11 cellular contexts compared by ENCODE assay signal in the genomic region with DNA sequence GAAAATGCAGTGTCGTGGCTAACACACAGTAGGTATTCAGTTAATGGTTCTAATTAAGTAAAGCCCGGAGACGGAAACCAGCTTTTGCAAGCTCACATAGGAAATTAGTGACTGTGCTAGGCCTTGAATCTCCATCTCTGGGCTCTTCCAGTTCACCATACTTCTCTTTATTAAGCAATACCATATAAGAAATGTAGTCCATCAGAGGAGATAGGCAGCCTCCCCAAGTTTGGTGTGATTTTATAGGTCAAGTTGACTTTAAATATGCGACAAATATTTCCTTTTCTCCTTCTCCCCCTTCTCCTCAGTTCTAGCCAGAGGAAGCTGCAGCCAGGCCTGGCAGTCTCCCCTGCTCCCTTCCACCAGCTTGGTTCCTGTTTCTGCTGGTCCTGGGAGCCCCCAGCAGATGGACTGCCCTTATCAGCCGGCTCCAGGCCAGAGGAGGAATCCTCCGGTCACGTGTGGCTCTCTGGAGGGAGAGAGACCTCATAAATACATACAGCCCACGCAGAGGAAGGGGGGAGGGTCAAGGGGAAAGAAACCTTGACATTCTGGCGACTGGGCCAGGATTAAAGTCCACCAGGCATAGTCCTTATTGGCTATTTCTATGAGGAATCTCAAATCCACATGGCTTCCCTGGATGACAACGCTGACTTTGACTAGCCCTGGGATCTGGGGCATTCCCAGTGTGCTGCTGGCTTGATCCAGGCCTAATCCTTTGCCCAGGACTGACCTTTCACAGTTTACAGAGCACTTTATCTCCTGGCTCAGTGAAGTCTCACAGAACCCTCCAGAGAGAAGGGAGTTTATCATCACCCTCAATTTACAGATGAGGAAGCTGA.
DNase-seq lines count a peak whose midpoint lies in the region; ATAC-seq and TF ChIP-seq lines count a peak whose summit lies in the region.
"Had no signal": no experiment of that assay in that cellular context is flagged by ENCODE, and none has a peak within 500 bp of the region (broad histone marks: within the 10 kb centered on the region; RNA-seq: fewer than 3 reads in every experiment).

No MANE protein-coding gene starts in this region.

- no peak for TF ChIP-seq CTCF in nephron (IDR thresholded peaks at IDR 0.05; ENCODE audit: unreplicated experiment in 3 of 3)

- H3K27ac Mint-ChIP-seq in nephron, result peak overlapping the region; percentile 26 to 87 (median 83)

- H3K9me3 ChIP-seq in esophagus (ENCODE audit: control insufficient read depth in 2 of 2, insufficient read depth in 1 of 2, low read depth in 1 of 2, low read length in 1 of 2), result no peaks in the 10 kb centered on the region
- H3K9me3 ChIP-seq: SJSA1 had no signal

- peaks cover 68% of the 10 kb centered on the region for H3K4me1 Mint-ChIP-seq in nephron

- no peak overlapping the region for H3K4me3 ChIP-seq in esophagus (ENCODE audit: low read depth in 1 of 2, low read length in 2 of 2)
- H3K4me3 ChIP-seq: SJSA1 had no signal

- peak; percentile 49 to 78 for DNase-seq in AML-193 (lab: John Stamatoyannopoulos, UW)
- peak; percentile 99 for DNase-seq in OCI-M1 (lab: John Stamatoyannopoulos, UW)
- DNase-seq in D341Med (ENCODE audit: low spot score), result no peak
- DNase-seq in NCI-H748 (lab: John Stamatoyannopoulos, UW; ENCODE audit: unreplicated experiment), result no peak
- DNase-seq: activated T-cell treated with anti-CD3 and anti-CD28 coated beads, Interleukin-2, amount 50 U/mL, for 48 hours; naive thymus-derived CD8-positive, alpha-beta T cell had no signal

- no peaks in the 10 kb centered on the region for H3K36me3 Mint-ChIP-seq in nephron (ENCODE audit: low read depth)
- H3K36me3 Mint-ChIP-seq: naive thymus-derived CD8-positive, alpha-beta T cell had no signal

- peak overlapping the region; percentile 47 to 65 for H3K27ac ChIP-seq in esophagus (ENCODE audit: low read depth in 2 of 2, low read length in 1 of 2)
- H3K27ac ChIP-seq: SJSA1 had no signal

- no peaks in the 10 kb centered on the region for H3K36me3 ChIP-seq in esophagus (ENCODE audit: control insufficient read depth in 2 of 2, insufficient read depth in 2 of 2, low read length in 1 of 2)
- H3K36me3 ChIP-seq: SJSA1 had no signal

- 54 to 66% methylated on average over 10 of the region's 10 CpGs for WGBS in esophagus, 2 donors

- no peaks in the 10 kb centered on the region for H3K27me3 Mint-ChIP-seq in nephron (ENCODE audit: low read depth)
- H3K27me3 Mint-ChIP-seq: naive thymus-derived CD8-positive, alpha-beta T cell had no signal

- peak overlapping the region in 1 of 3 experiments; percentile 28 for H3K4me3 Mint-ChIP-seq in nephron
- H3K4me3 Mint-ChIP-seq: naive thymus-derived CD8-positive, alpha-beta T cell had no signal

- ATAC-seq in HG02588 (IDR thresholded peaks at IDR 0.05; ENCODE audit: unreplicated experiment) (no peak), GM18907 (IDR thresholded peaks at IDR 0.05; ENCODE audit: unreplicated experiment) (no peak)
- ATAC-seq: naive thymus-derived CD8-positive, alpha-beta T cell had no signal

- peaks cover 0 to 7% of the 10 kb centered on the region in 2 donors for H3K4me1 ChIP-seq in esophagus (ENCODE audit: control insufficient read depth in 2 of 2, insufficient read depth in 2 of 2, low read length in 1 of 2)

- H3K9me3 Mint-ChIP-seq in nephron, result no peaks in the 10 kb centered on the region
- H3K9me3 Mint-ChIP-seq: naive thymus-derived CD8-positive, alpha-beta T cell had no signal

- no peaks in the 10 kb centered on the region for H3K27me3 ChIP-seq in esophagus (ENCODE audit: control insufficient read depth in 1 of 2, insufficient read depth in 2 of 2, low read length in 2 of 2)
- H3K27me3 ChIP-seq: SJSA1 had no signal

Comparison
In these comparisons a context has a peak if more than half of its experiments do, and no peak if none do; other contexts are left out.
1. DNase-seq: peak in AML-193 (2 of 2) and OCI-M1 (single experiment); none in D341Med (single experiment) and NCI-H748 (single experiment).